In genomic region chr11:9460322-9461067, GRCh38 we compare ENCODE assay signal across 1 cellular context.
TF ChIP-seq lines count a peak whose summit lies in the region.

Gene ZNF143, plus strand, starts transcription at chr11:9461012. Its CDS starts 10,297 bp downstream, at chr11:9471309.

TF ChIP-seq in HepG2, 621 proteins besides CTCF, POLR2A, EP300 and RAD21 (continued from another document and continues in another):
- TF ChIP-seq ZBTB37 (CRISPR knock-in tag; IDR thresholded peaks at IDR 0.05) (no peak), ZNF766 (CRISPR knock-in tag; IDR thresholded peaks at IDR 0.05; ENCODE audit: borderline replicate concordance) (no peak), ZNF138 (CRISPR knock-in tag; IDR thresholded peaks at IDR 0.05; ENCODE audit: low read depth) (peak; percentile 55; the same call in 1 of the 2 replicates), ATF3 (CRISPR knock-in tag; IDR thresholded peaks at IDR 0.05) (no peak), NFATC3 (CRISPR knock-in tag; IDR thresholded peaks at IDR 0.05) (0 out of 2 replicates have a peak, but pooled peaks have one; percentile 22), GLMP (CRISPR knock-in tag; IDR thresholded peaks at IDR 0.05; ENCODE audit: borderline replicate concordance) (no peak), ZNF281 (CRISPR knock-in tag; IDR thresholded peaks at IDR 0.05; ENCODE audit: borderline replicate concordance) (no peak), ASH2L (IDR thresholded peaks at IDR 0.05; ENCODE audit: insufficient read length, low read depth, low read length) (peak; percentile 65), HNRNPL (IDR thresholded peaks at IDR 0.05; ENCODE audit: low read depth, low read length) (peak; percentile 16), KDM5A (IDR thresholded peaks at IDR 0.05; ENCODE audit: borderline replicate concordance, low read length) (peak; percentile 50; the same call in 1 of the 2 replicates), TSC22D2 (CRISPR knock-in tag; IDR thresholded peaks at IDR 0.05; ENCODE audit: borderline replicate concordance) (no peak), ZNF512 (CRISPR knock-in tag; IDR thresholded peaks at IDR 0.05) (no peak), NCOA5 (CRISPR knock-in tag; IDR thresholded peaks at IDR 0.05) (no peak), ZNF460 (CRISPR knock-in tag; IDR thresholded peaks at IDR 0.05; ENCODE audit: borderline replicate concordance) (no peak), ARID3A (IDR thresholded peaks at IDR 0.05; ENCODE audit: low read depth, low read length) (no peak), POGK (CRISPR knock-in tag; conservative IDR thresholded peaks at IDR 0.05) (0 out of 2 replicates have a peak, but pooled peaks have one; percentile 12), ZIK1 (CRISPR knock-in tag; IDR thresholded peaks at IDR 0.05; ENCODE audit: borderline replicate concordance, low read depth) (0 out of 2 replicates have a peak, but pooled peaks have one; percentile 37), RORA (CRISPR knock-in tag; IDR thresholded peaks at IDR 0.05) (no peak), ZKSCAN8 (CRISPR knock-in tag; IDR thresholded peaks at IDR 0.05; ENCODE audit: borderline replicate concordance) (0 out of 2 replicates have a peak, but pooled peaks have one; percentile 50), GMEB1 (CRISPR knock-in tag; IDR thresholded peaks at IDR 0.05; ENCODE audit: borderline replicate concordance) (peak; percentile 57; the same call in 1 of the 2 replicates), THAP9 (CRISPR knock-in tag; IDR thresholded peaks at IDR 0.05; ENCODE audit: borderline replicate concordance) (peak; percentile 100), CEBPB (IDR thresholded peaks at IDR 0.05; ENCODE audit: borderline replicate concordance, low read depth, low read length) (peak; percentile 36; the same call in 1 of the 2 replicates), PATZ1 (CRISPR knock-in tag; IDR thresholded peaks at IDR 0.05) (peak; percentile 81), ZBTB1 (CRISPR knock-in tag; IDR thresholded peaks at IDR 0.05; ENCODE audit: borderline replicate concordance) (no peak; the same call in 1 of the 2 replicates), SMAD3 (CRISPR knock-in tag; IDR thresholded peaks at IDR 0.05) (peak; percentile 4; the same call in 1 of the 2 replicates), ZBTB20 (CRISPR knock-in tag; IDR thresholded peaks at IDR 0.05; ENCODE audit: borderline replicate concordance, low read depth) (no peak), ZNF713 (CRISPR knock-in tag; IDR thresholded peaks at IDR 0.05) (0 out of 2 replicates have a peak, but pooled peaks have one; percentile 75), RBAK (CRISPR knock-in tag; IDR thresholded peaks at IDR 0.05) (no peak), TEF (CRISPR knock-in tag; IDR thresholded peaks at IDR 0.05) (no peak), STAT5B (CRISPR knock-in tag; IDR thresholded peaks at IDR 0.05) (no peak), FOSL1 (CRISPR knock-in tag; IDR thresholded peaks at IDR 0.05; ENCODE audit: borderline replicate concordance) (no peak), ISX (CRISPR knock-in tag; conservative IDR thresholded peaks at IDR 0.05) (no peak), ZNF446 (CRISPR knock-in tag; IDR thresholded peaks at IDR 0.05) (no peak), NFE2 (CRISPR knock-in tag; IDR thresholded peaks at IDR 0.05) (no peak), ADNP (CRISPR knock-in tag; IDR thresholded peaks at IDR 0.05) (no peak), SIN3B (IDR thresholded peaks at IDR 0.05; ENCODE audit: low read length) (no peak)
